In the genomic region with DNA sequence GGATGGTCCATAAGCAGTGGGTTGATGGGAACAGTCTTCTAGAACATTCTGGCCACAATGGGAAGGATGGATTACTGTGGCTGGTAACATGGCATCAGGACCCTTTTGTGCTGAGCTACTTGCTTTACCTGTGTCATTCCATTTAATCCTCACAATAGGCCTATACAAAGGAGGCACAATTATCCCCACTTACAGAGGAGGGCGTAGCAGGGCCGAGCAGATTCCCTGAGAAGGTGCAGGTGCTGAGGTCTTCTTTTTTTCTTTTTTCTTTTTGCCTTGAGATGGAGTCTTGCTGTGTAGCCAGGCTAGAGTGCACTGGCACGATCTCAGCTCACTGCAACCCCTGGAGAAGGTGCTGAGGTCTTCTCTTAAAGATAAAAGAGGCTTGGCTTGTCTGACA, we compare ENCODE assay signal across 1 cellular context.
TF ChIP-seq lines count a peak whose summit lies in the region.

No MANE protein-coding gene starts in this region.

TF ChIP-seq in H1, 55 proteins besides CTCF, POLR2A, EP300 and RAD21:
- TF ChIP-seq YY1 (IDR thresholded peaks at IDR 0.05; ENCODE audit: low read depth, low read length) (no peak), BCL11A (IDR thresholded peaks at IDR 0.05; ENCODE audit: low read depth in 2 of 2, low read length in 2 of 2) (no peak), SAP30 (IDR thresholded peaks at IDR 0.05; ENCODE audit: insufficient read depth, insufficient replicate concordance, low read length) (no peak), TAF1 (IDR thresholded peaks at IDR 0.05; ENCODE audit: low read depth, low read length) (no peak), BRCA1 (IDR thresholded peaks at IDR 0.05; ENCODE audit: low read depth, low read length) (no peak), NRF1 (IDR thresholded peaks at IDR 0.05; ENCODE audit: low read depth, low read length) (no peak), SRF (IDR thresholded peaks at IDR 0.05; ENCODE audit: low read depth, low read length) (no peak), MAFK (IDR thresholded peaks at IDR 0.05; ENCODE audit: low read depth, low read length) (no peak), ASH2L (IDR thresholded peaks at IDR 0.05; ENCODE audit: low read length) (no peak), BACH1 (IDR thresholded peaks at IDR 0.05; ENCODE audit: low read length) (no peak)
